ENCODE assay signal across 1 cellular context in genomic region chr20:62913043-62913630, GRCh38.
TF ChIP-seq lines count a peak whose summit lies in the region.

No MANE protein-coding gene starts in this region.

TF ChIP-seq in HepG2, 621 proteins besides CTCF, POLR2A, EP300 and RAD21 (continued from another document and continues in another):
- TF ChIP-seq, protein P1, sequence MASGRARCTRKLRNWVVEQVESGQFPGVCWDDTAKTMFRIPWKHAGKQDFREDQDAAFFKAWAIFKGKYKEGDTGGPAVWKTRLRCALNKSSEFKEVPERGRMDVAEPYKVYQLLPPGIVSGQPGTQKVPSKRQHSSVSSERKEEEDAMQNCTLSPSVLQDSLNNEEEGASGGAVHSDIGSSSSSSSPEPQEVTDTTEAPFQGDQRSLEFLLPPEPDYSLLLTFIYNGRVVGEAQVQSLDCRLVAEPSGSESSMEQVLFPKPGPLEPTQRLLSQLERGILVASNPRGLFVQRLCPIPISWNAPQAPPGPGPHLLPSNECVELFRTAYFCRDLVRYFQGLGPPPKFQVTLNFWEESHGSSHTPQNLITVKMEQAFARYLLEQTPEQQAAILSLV (CRISPR knock-in tag; IDR thresholded peaks at IDR 0.05; ENCODE audit: borderline replicate concordance), result no peak
- TF ChIP-seq ZNF816 (CRISPR knock-in tag; IDR thresholded peaks at IDR 0.05; ENCODE audit: borderline replicate concordance), result no peak
- TF ChIP-seq ZNF782 (CRISPR knock-in tag; IDR thresholded peaks at IDR 0.05; ENCODE audit: borderline replicate concordance), result no peak
- TF ChIP-seq ASH2L (IDR thresholded peaks at IDR 0.05; ENCODE audit: insufficient read length, low read depth, low read length), result no peak
- no peak for TF ChIP-seq ZFX (CRISPR knock-in tag; IDR thresholded peaks at IDR 0.05; ENCODE audit: low read depth)
- TF ChIP-seq, protein P2, sequence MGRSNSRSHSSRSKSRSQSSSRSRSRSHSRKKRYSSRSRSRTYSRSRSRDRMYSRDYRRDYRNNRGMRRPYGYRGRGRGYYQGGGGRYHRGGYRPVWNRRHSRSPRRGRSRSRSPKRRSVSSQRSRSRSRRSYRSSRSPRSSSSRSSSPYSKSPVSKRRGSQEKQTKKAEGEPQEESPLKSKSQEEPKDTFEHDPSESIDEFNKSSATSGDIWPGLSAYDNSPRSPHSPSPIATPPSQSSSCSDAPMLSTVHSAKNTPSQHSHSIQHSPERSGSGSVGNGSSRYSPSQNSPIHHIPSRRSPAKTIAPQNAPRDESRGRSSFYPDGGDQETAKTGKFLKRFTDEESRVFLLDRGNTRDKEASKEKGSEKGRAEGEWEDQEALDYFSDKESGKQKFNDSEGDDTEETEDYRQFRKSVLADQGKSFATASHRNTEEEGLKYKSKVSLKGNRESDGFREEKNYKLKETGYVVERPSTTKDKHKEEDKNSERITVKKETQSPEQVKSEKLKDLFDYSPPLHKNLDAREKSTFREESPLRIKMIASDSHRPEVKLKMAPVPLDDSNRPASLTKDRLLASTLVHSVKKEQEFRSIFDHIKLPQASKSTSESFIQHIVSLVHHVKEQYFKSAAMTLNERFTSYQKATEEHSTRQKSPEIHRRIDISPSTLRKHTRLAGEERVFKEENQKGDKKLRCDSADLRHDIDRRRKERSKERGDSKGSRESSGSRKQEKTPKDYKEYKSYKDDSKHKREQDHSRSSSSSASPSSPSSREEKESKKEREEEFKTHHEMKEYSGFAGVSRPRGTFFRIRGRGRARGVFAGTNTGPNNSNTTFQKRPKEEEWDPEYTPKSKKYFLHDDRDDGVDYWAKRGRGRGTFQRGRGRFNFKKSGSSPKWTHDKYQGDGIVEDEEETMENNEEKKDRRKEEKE (IDR thresholded peaks at IDR 0.05), result no peak
- TF ChIP-seq HNRNPUL1 (IDR thresholded peaks at IDR 0.05; ENCODE audit: low read depth, low read length), result no peak
- TF ChIP-seq RARA (CRISPR knock-in tag; IDR thresholded peaks at IDR 0.05), result peak; percentile 81
- no peak for TF ChIP-seq ZNF660 (CRISPR knock-in tag; IDR thresholded peaks at IDR 0.05; ENCODE audit: borderline replicate concordance, low read depth)
- TF ChIP-seq KIAA2018 (CRISPR knock-in tag; IDR thresholded peaks at IDR 0.05; ENCODE audit: borderline replicate concordance), result no peak
- TF ChIP-seq, protein P3, sequence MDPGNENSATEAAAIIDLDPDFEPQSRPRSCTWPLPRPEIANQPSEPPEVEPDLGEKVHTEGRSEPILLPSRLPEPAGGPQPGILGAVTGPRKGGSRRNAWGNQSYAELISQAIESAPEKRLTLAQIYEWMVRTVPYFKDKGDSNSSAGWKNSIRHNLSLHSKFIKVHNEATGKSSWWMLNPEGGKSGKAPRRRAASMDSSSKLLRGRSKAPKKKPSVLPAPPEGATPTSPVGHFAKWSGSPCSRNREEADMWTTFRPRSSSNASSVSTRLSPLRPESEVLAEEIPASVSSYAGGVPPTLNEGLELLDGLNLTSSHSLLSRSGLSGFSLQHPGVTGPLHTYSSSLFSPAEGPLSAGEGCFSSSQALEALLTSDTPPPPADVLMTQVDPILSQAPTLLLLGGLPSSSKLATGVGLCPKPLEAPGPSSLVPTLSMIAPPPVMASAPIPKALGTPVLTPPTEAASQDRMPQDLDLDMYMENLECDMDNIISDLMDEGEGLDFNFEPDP (CRISPR knock-in tag; conservative IDR thresholded peaks at IDR 0.05), result no peak
- no peak for TF ChIP-seq NFE2L2 (IDR thresholded peaks at IDR 0.05; ENCODE audit: low read length)
- TF ChIP-seq, protein P4, sequence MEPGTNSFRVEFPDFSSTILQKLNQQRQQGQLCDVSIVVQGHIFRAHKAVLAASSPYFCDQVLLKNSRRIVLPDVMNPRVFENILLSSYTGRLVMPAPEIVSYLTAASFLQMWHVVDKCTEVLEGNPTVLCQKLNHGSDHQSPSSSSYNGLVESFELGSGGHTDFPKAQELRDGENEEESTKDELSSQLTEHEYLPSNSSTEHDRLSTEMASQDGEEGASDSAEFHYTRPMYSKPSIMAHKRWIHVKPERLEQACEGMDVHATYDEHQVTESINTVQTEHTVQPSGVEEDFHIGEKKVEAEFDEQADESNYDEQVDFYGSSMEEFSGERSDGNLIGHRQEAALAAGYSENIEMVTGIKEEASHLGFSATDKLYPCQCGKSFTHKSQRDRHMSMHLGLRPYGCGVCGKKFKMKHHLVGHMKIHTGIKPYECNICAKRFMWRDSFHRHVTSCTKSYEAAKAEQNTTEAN (CRISPR knock-in tag; conservative IDR thresholded peaks at IDR 0.05), result no peak
- TF ChIP-seq ZFP36L1 (CRISPR knock-in tag; IDR thresholded peaks at IDR 0.05), result 0 out of 2 replicates have a peak, but pooled peaks have one; percentile 21
- TF ChIP-seq ELF1 (CRISPR knock-in tag; IDR thresholded peaks at IDR 0.05), result 0 out of 2 replicates have a peak, but pooled peaks have one; percentile 42
- TF ChIP-seq, protein P5, sequence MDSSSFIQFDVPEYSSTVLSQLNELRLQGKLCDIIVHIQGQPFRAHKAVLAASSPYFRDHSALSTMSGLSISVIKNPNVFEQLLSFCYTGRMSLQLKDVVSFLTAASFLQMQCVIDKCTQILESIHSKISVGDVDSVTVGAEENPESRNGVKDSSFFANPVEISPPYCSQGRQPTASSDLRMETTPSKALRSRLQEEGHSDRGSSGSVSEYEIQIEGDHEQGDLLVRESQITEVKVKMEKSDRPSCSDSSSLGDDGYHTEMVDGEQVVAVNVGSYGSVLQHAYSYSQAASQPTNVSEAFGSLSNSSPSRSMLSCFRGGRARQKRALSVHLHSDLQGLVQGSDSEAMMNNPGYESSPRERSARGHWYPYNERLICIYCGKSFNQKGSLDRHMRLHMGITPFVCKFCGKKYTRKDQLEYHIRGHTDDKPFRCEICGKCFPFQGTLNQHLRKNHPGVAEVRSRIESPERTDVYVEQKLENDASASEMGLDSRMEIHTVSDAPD (CRISPR knock-in tag; IDR thresholded peaks at IDR 0.05), result no peak
- no peak for TF ChIP-seq ZNF138 (CRISPR knock-in tag; IDR thresholded peaks at IDR 0.05; ENCODE audit: low read depth)
- TF ChIP-seq, protein P6, sequence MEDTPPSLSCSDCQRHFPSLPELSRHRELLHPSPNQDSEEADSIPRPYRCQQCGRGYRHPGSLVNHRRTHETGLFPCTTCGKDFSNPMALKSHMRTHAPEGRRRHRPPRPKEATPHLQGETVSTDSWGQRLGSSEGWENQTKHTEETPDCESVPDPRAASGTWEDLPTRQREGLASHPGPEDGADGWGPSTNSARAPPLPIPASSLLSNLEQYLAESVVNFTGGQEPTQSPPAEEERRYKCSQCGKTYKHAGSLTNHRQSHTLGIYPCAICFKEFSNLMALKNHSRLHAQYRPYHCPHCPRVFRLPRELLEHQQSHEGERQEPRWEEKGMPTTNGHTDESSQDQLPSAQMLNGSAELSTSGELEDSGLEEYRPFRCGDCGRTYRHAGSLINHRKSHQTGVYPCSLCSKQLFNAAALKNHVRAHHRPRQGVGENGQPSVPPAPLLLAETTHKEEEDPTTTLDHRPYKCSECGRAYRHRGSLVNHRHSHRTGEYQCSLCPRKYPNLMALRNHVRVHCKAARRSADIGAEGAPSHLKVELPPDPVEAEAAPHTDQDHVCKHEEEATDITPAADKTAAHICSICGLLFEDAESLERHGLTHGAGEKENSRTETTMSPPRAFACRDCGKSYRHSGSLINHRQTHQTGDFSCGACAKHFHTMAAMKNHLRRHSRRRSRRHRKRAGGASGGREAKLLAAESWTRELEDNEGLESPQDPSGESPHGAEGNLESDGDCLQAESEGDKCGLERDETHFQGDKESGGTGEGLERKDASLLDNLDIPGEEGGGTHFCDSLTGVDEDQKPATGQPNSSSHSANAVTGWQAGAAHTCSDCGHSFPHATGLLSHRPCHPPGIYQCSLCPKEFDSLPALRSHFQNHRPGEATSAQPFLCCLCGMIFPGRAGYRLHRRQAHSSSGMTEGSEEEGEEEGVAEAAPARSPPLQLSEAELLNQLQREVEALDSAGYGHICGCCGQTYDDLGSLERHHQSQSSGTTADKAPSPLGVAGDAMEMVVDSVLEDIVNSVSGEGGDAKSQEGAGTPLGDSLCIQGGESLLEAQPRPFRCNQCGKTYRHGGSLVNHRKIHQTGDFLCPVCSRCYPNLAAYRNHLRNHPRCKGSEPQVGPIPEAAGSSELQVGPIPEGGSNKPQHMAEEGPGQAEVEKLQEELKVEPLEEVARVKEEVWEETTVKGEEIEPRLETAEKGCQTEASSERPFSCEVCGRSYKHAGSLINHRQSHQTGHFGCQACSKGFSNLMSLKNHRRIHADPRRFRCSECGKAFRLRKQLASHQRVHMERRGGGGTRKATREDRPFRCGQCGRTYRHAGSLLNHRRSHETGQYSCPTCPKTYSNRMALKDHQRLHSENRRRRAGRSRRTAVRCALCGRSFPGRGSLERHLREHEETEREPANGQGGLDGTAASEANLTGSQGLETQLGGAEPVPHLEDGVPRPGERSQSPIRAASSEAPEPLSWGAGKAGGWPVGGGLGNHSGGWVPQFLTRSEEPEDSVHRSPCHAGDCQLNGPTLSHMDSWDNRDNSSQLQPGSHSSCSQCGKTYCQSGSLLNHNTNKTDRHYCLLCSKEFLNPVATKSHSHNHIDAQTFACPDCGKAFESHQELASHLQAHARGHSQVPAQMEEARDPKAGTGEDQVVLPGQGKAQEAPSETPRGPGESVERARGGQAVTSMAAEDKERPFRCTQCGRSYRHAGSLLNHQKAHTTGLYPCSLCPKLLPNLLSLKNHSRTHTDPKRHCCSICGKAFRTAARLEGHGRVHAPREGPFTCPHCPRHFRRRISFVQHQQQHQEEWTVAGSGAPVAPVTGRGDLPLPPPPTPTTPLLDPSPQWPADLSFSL (CRISPR knock-in tag; IDR thresholded peaks at IDR 0.05), result no peak
- no peak for TF ChIP-seq ZFP36 (IDR thresholded peaks at IDR 0.05; ENCODE audit: borderline replicate concordance, low read depth, low read length, partially characterized antibody)
- no peak for TF ChIP-seq SMC3 (IDR thresholded peaks at IDR 0.05; ENCODE audit: low read length)
- no peak for TF ChIP-seq NFYB (CRISPR knock-in tag; IDR thresholded peaks at IDR 0.05)
- TF ChIP-seq FLYWCH1 (CRISPR knock-in tag; IDR thresholded peaks at IDR 0.05), result no peak
- TF ChIP-seq ZNF230 (CRISPR knock-in tag; IDR thresholded peaks at IDR 0.05), result no peak
- no peak for TF ChIP-seq CSRNP1 (CRISPR knock-in tag; IDR thresholded peaks at IDR 0.05)
